In the genomic region with DNA sequence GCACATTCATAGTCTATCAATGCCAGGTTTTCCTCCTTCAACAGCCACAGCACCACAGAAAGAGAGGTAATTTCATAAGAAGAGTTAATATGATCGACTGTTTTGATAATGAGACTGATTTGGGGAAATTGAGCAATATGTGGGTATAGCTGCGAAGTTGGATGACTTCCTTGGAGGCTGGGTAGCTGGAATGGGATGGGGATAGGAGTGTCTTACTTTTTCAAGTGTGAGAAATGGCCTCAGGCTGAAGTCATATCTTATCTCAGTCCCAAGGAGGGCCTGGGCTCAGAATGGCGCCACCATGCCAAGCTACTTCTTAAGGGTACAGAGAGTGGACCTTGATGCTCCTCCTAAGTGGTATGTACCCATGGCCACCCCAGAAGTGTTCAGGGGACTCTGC, we compare ENCODE assay signal across 6 cellular contexts.
"Had no signal": no experiment of that assay in that cellular context is flagged by ENCODE, and none has a peak within 500 bp of the region (broad histone marks: within the 10 kb centered on the region; RNA-seq: fewer than 3 reads in every experiment).

No MANE protein-coding gene starts in this region.

- H3K9me3 Mint-ChIP-seq: GM23338, H9 had no signal

- H3K27ac Mint-ChIP-seq: GM23338, H9, IgD-negative memory B cell had no signal

- H2AFZ ChIP-seq: GM23338 had no signal

- H3K4me3 ChIP-seq: GM23338 had no signal

- DNase-seq: H9, HCEC 1CT, KBM-7 had no signal

- H3K4me2 ChIP-seq: GM23338 had no signal

- H3K4me3 Mint-ChIP-seq: GM23338, H9, IgD-negative memory B cell had no signal

- ATAC-seq: GM23338 had no signal

- H3K27ac ChIP-seq: HL-60 had no signal

- H3K27me3 Mint-ChIP-seq: IgD-negative memory B cell had no signal

- H3K4me1 Mint-ChIP-seq: GM23338, H9 had no signal
